27 cellular contexts compared by ENCODE assay signal in the genomic region with DNA sequence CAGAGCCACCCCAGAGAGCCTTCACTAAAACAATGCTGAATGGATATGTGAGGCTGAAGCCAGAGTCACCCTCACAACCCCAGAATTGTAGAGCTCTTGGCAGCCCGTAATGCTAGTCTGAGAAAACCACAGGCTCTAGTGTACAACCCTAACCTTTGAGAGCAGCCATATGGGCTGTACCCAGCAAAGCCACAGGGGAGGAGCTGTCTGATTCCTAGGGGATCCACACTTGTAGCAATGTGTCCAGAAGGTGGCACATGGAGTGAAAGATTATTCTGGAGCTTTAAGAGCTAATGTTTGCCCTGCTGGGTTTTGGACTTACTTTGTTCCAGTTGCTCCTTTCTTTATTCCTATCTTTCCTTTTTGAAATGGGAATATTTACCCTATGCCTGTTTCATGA.
DNase-seq lines count a peak whose midpoint lies in the region; ATAC-seq, FAIRE-seq and TF ChIP-seq lines count a peak whose summit lies in the region.
"Had no signal": no experiment of that assay in that cellular context is flagged by ENCODE, and none has a peak within 500 bp of the region (broad histone marks: within the 10 kb centered on the region; RNA-seq: fewer than 3 reads in every experiment).

No MANE protein-coding gene starts in this region.

- in situ Hi-C loops in HepG2 (cut with HindIII; ENCODE audit: extremely low pct_ligation_motif_present, low pct_unique_long_range_greater_than_20kb): no loop called here

- TF ChIP-seq RAD21 in liver (IDR thresholded peaks at IDR 0.05) (peak; percentile 37 to 51), HepG2 (CRISPR knock-in tag; IDR thresholded peaks at IDR 0.05) (no peak)

- CTCF ChIA-PET in HepG2 (lab: Yijun Ruan, JAX; ENCODE audit: low intra/inter-chr PET ratio, low total read pairs): no interaction called here

- H3K4me3 ChIP-seq in liver (ENCODE audit: low read depth in 1 of 3, low read length in 3 of 3) (no peak overlapping the region), HepG2 (replicated peaks in 1 of 3; ENCODE audit: insufficient read depth in 1 of 3, low read depth in 2 of 3, low read length in 3 of 3) (no peak overlapping the region), WERI-Rb-1 (ENCODE audit: low read depth, low read length) (no peak overlapping the region), right lobe of liver (no peak overlapping the region), aorta (ENCODE audit: low read length in 2 of 2) (no peak overlapping the region)
- H3K4me3 ChIP-seq: A549; BLaER1 treated with 17β-estradiol and CSF1 and Interleukin-3, amounts not matched to agents 10 nM and 100 nM; GM12878; GM23248; SJCRH30 had no signal

- H3K36me3 ChIP-seq in liver (ENCODE audit: control insufficient read depth in 4 of 4, insufficient read depth in 3 of 4, low read depth in 1 of 4, low read length in 3 of 4) (no peaks in the 10 kb centered on the region), HepG2 (replicated peaks in 1 of 2; ENCODE audit: control insufficient read depth in 1 of 2, insufficient read depth in 2 of 2, low read length in 2 of 2) (no peaks in the 10 kb centered on the region), WERI-Rb-1 (no peaks in the 10 kb centered on the region), right lobe of liver (no peaks in the 10 kb centered on the region), aorta (ENCODE audit: control insufficient read depth in 1 of 2, insufficient read depth in 2 of 2, low read length in 1 of 2) (no peaks in the 10 kb centered on the region)
- H3K36me3 ChIP-seq: BLaER1 treated with 17β-estradiol and CSF1 and Interleukin-3, amounts not matched to agents 10 nM and 100 nM; SJCRH30 had no signal

- H2AFZ ChIP-seq in HepG2 (ENCODE audit: low read length): no peak overlapping the region
- H2AFZ ChIP-seq: GM23248 had no signal

- H3K4me1 ChIP-seq in liver (ENCODE audit: control insufficient read depth in 4 of 4, insufficient read depth in 4 of 4, low read length in 3 of 4) (no peaks in the 10 kb centered on the region), HepG2 (ENCODE audit: insufficient read depth, low read length) (no peaks in the 10 kb centered on the region), right lobe of liver (no peaks in the 10 kb centered on the region), aorta (ENCODE audit: control insufficient read depth in 1 of 2, insufficient read depth in 2 of 2, low read length in 2 of 2) (no peaks in the 10 kb centered on the region)
- H3K4me1 ChIP-seq: A549; BLaER1 treated with 17β-estradiol and CSF1 and Interleukin-3, amounts not matched to agents 10 nM and 100 nM; SJCRH30 had no signal

- ATAC-seq in HepG2: no peak
- peak; percentile 31 to 54 (median 36) for ATAC-seq in right lobe of liver
- ATAC-seq in aorta (ENCODE audit: low FRiP score): no peak
- ATAC-seq: A549, GM12878, PC-3, Right ventricle myocardium inferior, SK-N-SH treated with all-trans-retinoic acid at 6 μM for 48 hours had no signal

- no peaks in the 10 kb centered on the region for H3K9me3 ChIP-seq in liver (ENCODE audit: control insufficient read depth in 4 of 4, low read length in 3 of 4)
- peaks cover 70% of the 10 kb centered on the region for H3K9me3 ChIP-seq in HepG2 (ENCODE audit: low read length)
- no peaks in the 10 kb centered on the region for H3K9me3 ChIP-seq in WERI-Rb-1 (ENCODE audit: severe bottlenecking)
- no peaks in the 10 kb centered on the region for H3K9me3 ChIP-seq in right lobe of liver
- no peaks in the 10 kb centered on the region for H3K9me3 ChIP-seq in aorta (ENCODE audit: control insufficient read depth, low read length)
- H3K9me3 ChIP-seq: A549; BLaER1 treated with 17β-estradiol and CSF1 and Interleukin-3, amounts not matched to agents 10 nM and 100 nM; SJCRH30 had no signal

- H4K20me1 ChIP-seq in HepG2 (ENCODE audit: insufficient read depth, low read length): no peaks in the 10 kb centered on the region
- H4K20me1 ChIP-seq: BLaER1 treated with 17β-estradiol and CSF1 and Interleukin-3, amounts not matched to agents 10 nM and 100 nM had no signal

- H3K4me2 ChIP-seq in HepG2 (ENCODE audit: low read depth, low read length): no peak overlapping the region
- H3K4me2 ChIP-seq: A549; BLaER1 treated with 17β-estradiol and CSF1 and Interleukin-3, amounts not matched to agents 10 nM and 100 nM; KMS-11 had no signal

- no peak for TF ChIP-seq EP300 in HepG2 (IDR thresholded peaks at IDR 0.05; ENCODE audit: low read depth in 2 of 2, low read length in 2 of 2)
- no peak for TF ChIP-seq EP300 in HepG2 (CRISPR knock-in tag; IDR thresholded peaks at IDR 0.05; ENCODE audit: borderline replicate concordance)

- POLR2A ChIA-PET in HepG2 (lab: Yijun Ruan, JAX): no interaction called here

- FAIRE-seq in HepG2 (lab: Jason Lieb, UNC): no peak
- FAIRE-seq: A549, D721Med, G401.6, GM12878 had no signal

- TF ChIP-seq CTCF in liver (IDR thresholded peaks at IDR 0.05; ENCODE audit: low read depth, low read length, missing input control): no peak
- TF ChIP-seq CTCF in HepG2 (CRISPR knock-in tag; IDR thresholded peaks at IDR 0.05): no peak
- TF ChIP-seq CTCF in WERI-Rb-1 (IDR thresholded peaks at IDR 0.05; ENCODE audit: low read depth, low read length): no peak
- TF ChIP-seq CTCF in right lobe of liver (IDR thresholded peaks at IDR 0.05): peak in 1 of 4 donors; percentile 11

- intact Hi-C loops in HepG2 (cut with micrococcal nuclease; ENCODE audit: unreplicated experiment) (no loop called here), right lobe of liver (cut with DNase I) (no loop called here), aorta (cut with DNase I) (no loop called here)

- H3K9ac ChIP-seq in liver (ENCODE audit: low read depth in 1 of 2, low read length in 2 of 2): no peak overlapping the region
- no peak overlapping the region for H3K9ac ChIP-seq in HepG2 (ENCODE audit: insufficient read depth, low read depth, low read length)
- H3K9ac ChIP-seq: BLaER1 treated with 17β-estradiol and CSF1 and Interleukin-3, amounts not matched to agents 10 nM and 100 nM; GM23248; KMS-11 had no signal

- DNase-seq in HepG2 (ENCODE audit: low spot score) (no peak), WERI-Rb-1 (peak; percentile 27), right lobe of liver (no peak), NCI-H1048 (lab: John Stamatoyannopoulos, UW) (no peak), aorta (no peak)
- no peak for DNase-seq in effector CD4-positive, alpha-beta T cell
- DNase-seq: AML-193; CD4-positive, alpha-beta T cell; GM23248; H7; NCI-H1092; NCI-H1417 treated with DMSO at 0.1 percent for 48 hours; NCI-H1694 treated with DMSO at 0.1 percent for 48 hours; NCI-H2081 treated with DMSO at 0.1 percent for 48 hours; NCI-H446; NCI-H526 treated with DMSO at 0.1 percent for 48 hours; PC-3; SJCRH30 had no signal

- H3K27ac ChIP-seq in liver (ENCODE audit: low read depth in 1 of 2, low read length in 2 of 2) (no peak overlapping the region), HepG2 (ENCODE audit: extremely low read length, insufficient read depth, low read length) (no peak overlapping the region), WERI-Rb-1 (no peak overlapping the region), right lobe of liver (no peak overlapping the region), aorta (ENCODE audit: low read depth in 1 of 2, low read length in 2 of 2) (no peak overlapping the region)
- H3K27ac ChIP-seq: A549; BLaER1 treated with 17β-estradiol and CSF1 and Interleukin-3, amounts not matched to agents 10 nM and 100 nM; GM23248; KMS-11; SJCRH30 had no signal

- no TSS peak for BruUV-seq in HepG2 (replicated peaks; lab: Mats Ljungman, UMichigan)

- WGBS in liver: 0% methylated on average over 1 of the region's 1 CpG
- WGBS in HepG2 (ENCODE audit: low lambda C conversion rate): no CpG with 5 or more reads among the region's 1 CpG
- no CpG with 5 or more reads among the region's 1 CpG for WGBS in right lobe of liver (ENCODE audit: insufficient coverage, low coverage, low lambda C conversion rate, missing lambda C conversion rate)
- WGBS in aorta, 2 donors: 0 to 2% methylated on average over 1 of the region's 1 CpG

- no peaks in the 10 kb centered on the region for H3K79me2 ChIP-seq in HepG2 (ENCODE audit: insufficient read depth, low read length)

- H3K27me3 ChIP-seq in liver (ENCODE audit: control insufficient read depth in 4 of 4, insufficient read depth in 4 of 4, low read length in 3 of 4) (no peaks in the 10 kb centered on the region), HepG2 (ENCODE audit: control insufficient read depth in 1 of 2, insufficient read depth in 2 of 2, low read length in 2 of 2) (no peaks in the 10 kb centered on the region), WERI-Rb-1 (ENCODE audit: insufficient read depth, low read depth, severe bottlenecking) (no peaks in the 10 kb centered on the region), right lobe of liver (no peaks in the 10 kb centered on the region), aorta (ENCODE audit: control insufficient read depth in 1 of 2, insufficient read depth in 2 of 2, low read length in 1 of 2) (no peaks in the 10 kb centered on the region)
- H3K27me3 ChIP-seq: BLaER1 treated with 17β-estradiol and CSF1 and Interleukin-3, amounts not matched to agents 10 nM and 100 nM; SJCRH30 had no signal

- TF ChIP-seq POLR2A in HepG2 (IDR thresholded peaks at IDR 0.05; ENCODE audit: insufficient read depth in 1 of 2, low read depth in 2 of 2, low read length in 2 of 2): no peak
- no peak for TF ChIP-seq POLR2A in right lobe of liver (IDR thresholded peaks at IDR 0.05)

TF ChIP-seq in HepG2, 621 proteins besides CTCF, POLR2A, EP300 and RAD21:
- TF ChIP-seq HCFC1 (IDR thresholded peaks at IDR 0.05; ENCODE audit: low read depth, low read length): no peak
- no peak for TF ChIP-seq ZNF326 (CRISPR knock-in tag; IDR thresholded peaks at IDR 0.05; ENCODE audit: borderline replicate concordance)
- TF ChIP-seq KLF11 (CRISPR knock-in tag; IDR thresholded peaks at IDR 0.05): no peak
- no peak for TF ChIP-seq CBX5 (CRISPR knock-in tag; IDR thresholded peaks at IDR 0.05; ENCODE audit: borderline replicate concordance)
- no peak for TF ChIP-seq BHLHE40 (IDR thresholded peaks at IDR 0.05; ENCODE audit: low read length)
- TF ChIP-seq RARG (CRISPR knock-in tag; IDR thresholded peaks at IDR 0.05; ENCODE audit: low read depth): no peak
- no peak for TF ChIP-seq NFYB (CRISPR knock-in tag; IDR thresholded peaks at IDR 0.05)
- TF ChIP-seq ZKSCAN5 (CRISPR knock-in tag; IDR thresholded peaks at IDR 0.05): no peak
- no peak for TF ChIP-seq KDM2A (CRISPR knock-in tag; IDR thresholded peaks at IDR 0.05; ENCODE audit: borderline replicate concordance, low read depth)
- TF ChIP-seq PAWR (CRISPR knock-in tag; IDR thresholded peaks at IDR 0.05; ENCODE audit: borderline replicate concordance): no peak
- TF ChIP-seq NFE2L1 (CRISPR knock-in tag; IDR thresholded peaks at IDR 0.05; ENCODE audit: borderline replicate concordance): no peak
- no peak for TF ChIP-seq ZFYVE20 (CRISPR knock-in tag; IDR thresholded peaks at IDR 0.05; ENCODE audit: borderline replicate concordance, low read depth)

Comparison
In these comparisons a context has a peak if more than half of its experiments do, and no peak if none do; other contexts are left out.
1. ATAC-seq: peak in right lobe of liver (4 of 4); none in HepG2 (single experiment) and aorta (single experiment).